In the genomic region with DNA sequence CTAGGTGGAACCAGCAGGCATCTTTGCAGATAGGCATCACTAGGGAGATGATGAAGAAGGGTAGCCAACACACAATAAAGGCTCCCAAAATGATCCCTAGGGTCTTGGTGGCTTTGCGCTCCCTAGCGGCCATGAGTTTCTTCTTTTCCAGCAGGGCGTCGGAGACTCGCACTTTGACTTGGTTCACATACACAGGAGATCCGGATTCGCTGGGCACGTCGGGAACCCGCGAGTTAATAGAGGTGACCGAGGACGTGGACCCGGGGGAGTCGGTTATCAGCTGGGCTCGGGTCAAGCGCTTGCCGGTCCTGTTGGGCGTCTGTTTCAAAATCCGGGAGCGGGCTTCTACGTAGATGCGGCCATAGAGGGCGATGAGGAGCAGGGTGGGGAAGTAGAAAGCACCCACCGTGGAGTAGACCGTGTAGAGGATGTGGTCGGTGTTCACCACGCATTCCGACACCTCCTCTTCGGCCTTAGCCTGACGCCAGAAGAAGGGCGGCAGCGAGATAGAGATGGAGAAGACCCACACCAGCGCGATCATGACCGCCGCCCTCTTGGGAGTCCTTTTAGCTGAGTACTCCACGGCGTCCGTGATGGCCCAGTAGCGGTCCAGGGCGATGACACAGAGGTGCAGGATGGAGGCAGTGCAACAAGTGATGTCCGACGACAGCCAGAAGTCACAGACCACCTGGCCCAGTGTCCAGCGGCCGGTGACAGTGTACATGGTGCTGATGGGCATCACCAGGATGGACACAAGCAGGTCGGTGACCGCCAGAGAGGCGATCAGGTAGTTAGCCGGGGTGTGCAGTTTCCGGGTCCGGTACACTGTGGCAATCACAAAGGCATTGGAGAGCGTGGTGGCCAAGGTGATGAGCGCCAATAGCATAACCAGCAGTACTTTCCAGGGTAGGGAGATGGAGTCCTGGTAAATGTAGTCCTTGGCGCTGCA, we compare ENCODE assay signal across 1 cellular context.
TF ChIP-seq lines count a peak whose summit lies in the region.

No MANE protein-coding gene starts in this region.

TF ChIP-seq in SK-N-SH, 30 proteins besides CTCF, POLR2A, EP300 and RAD21 (continued from another document):
- TF ChIP-seq REST (IDR thresholded peaks at IDR 0.05; ENCODE audit: low read depth, low read length), result no peak
- no peak for TF ChIP-seq RFX5 (IDR thresholded peaks at IDR 0.05; ENCODE audit: low read length)
- TF ChIP-seq GATA2 (CRISPR knock-in tag; IDR thresholded peaks at IDR 0.05), result no peak
- TF ChIP-seq RCOR1 (IDR thresholded peaks at IDR 0.05; ENCODE audit: low read length), result no peak
- TF ChIP-seq MXI1 (IDR thresholded peaks at IDR 0.05; ENCODE audit: low read depth, low read length), result no peak
- TF ChIP-seq, protein P1, sequence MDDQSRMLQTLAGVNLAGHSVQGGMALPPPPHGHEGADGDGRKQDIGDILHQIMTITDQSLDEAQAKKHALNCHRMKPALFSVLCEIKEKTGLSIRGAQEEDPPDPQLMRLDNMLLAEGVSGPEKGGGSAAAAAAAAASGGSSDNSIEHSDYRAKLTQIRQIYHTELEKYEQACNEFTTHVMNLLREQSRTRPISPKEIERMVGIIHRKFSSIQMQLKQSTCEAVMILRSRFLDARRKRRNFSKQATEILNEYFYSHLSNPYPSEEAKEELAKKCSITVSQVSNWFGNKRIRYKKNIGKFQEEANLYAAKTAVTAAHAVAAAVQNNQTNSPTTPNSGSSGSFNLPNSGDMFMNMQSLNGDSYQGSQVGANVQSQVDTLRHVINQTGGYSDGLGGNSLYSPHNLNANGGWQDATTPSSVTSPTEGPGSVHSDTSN (IDR thresholded peaks at IDR 0.05), result no peak
TF ChIP-seq in SK-N-SH: peak in this region for 0.
